14 cellular contexts compared by ENCODE assay signal in the genomic region with DNA sequence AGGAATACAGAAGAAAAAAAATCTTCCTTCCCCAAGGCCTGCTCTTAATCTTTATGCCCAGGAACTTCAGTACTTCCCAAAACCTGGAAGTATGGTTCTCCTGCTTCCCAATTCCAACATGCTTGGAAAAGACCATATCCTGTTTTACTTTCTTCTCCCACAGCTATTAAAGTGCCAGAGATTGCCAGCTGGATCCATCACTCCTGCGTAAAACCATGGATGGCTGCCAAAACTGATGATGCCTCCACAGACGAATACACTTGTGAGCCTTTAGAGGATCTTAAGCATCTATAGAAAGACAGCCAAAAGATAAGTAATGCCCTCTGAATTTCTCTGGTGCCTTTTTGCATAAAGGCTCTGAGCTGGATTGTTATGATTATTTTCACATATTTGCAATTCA.
DNase-seq lines count a peak whose midpoint lies in the region; ATAC-seq and TF ChIP-seq lines count a peak whose summit lies in the region.
"Had no signal": no experiment of that assay in that cellular context is flagged by ENCODE, and none has a peak within 500 bp of the region (broad histone marks: within the 10 kb centered on the region; RNA-seq: fewer than 3 reads in every experiment).

No MANE protein-coding gene starts in this region.

- 17% methylated on average over 2 of the region's 2 CpGs for WGBS in right cardiac atrium

- no peak for ATAC-seq in right cardiac atrium
- ATAC-seq: activated CD8-positive, alpha-beta T cell treated with anti-CD3 and anti-CD28 coated beads for 36 hours; Panc1 had no signal

- CTCF ChIA-PET in RWPE1 (lab: Yijun Ruan, JAX) = no interaction called here
- CTCF ChIA-PET in activated CD4-positive, alpha-beta T cell treated with anti-CD3 and anti-CD28 coated beads, Interleukin-2, amount 10 ng/mL, durations not matched to agents 7 days and 5 days (lab: Charles Lee) = no interaction called here

- no peak overlapping the region for H3K27ac Mint-ChIP-seq in activated CD4-positive, alpha-beta T cell treated with anti-CD3 and anti-CD28 coated beads, Interleukin-2, amount 10 ng/mL, durations not matched to agents 7 days and 5 days
- H3K27ac Mint-ChIP-seq: activated CD8-positive, alpha-beta T cell treated with anti-CD3 and anti-CD28 coated beads for 36 hours; activated naive CD4-positive, alpha-beta T cell treated with anti-CD3 and anti-CD28 coated beads for 36 hours; T-helper 2 cell treated with Interferon-gamma antibody and Interleukin-4, amounts not matched to agents 5 μg/mL and 100 μg/mL, for 36 hours had no signal

- DNase-seq in NCI-H748 (lab: John Stamatoyannopoulos, UW; ENCODE audit: unreplicated experiment) (peak; percentile 3), NCI-H748 treated with DMSO at 0.1 percent for 48 hours (lab: John Stamatoyannopoulos, UW) (no peak), NCI-H226 (peak; percentile 84), dermis blood vessel endothelial cell (peak; percentile 35), stromal cell of bone marrow (ENCODE audit: low read depth) (peak; percentile 16), right cardiac atrium (no peak), RWPE1 (ENCODE audit: low spot score) (no peak)
- DNase-seq in activated CD4-positive, alpha-beta T cell treated with anti-CD3 and anti-CD28 coated beads, Interleukin-2, amount 10 ng/mL, durations not matched to agents 7 days and 5 days = no peak
- DNase-seq: activated CD8-positive, alpha-beta T cell treated with anti-CD3 and anti-CD28 coated beads for 36 hours; activated naive CD4-positive, alpha-beta T cell treated with anti-CD3 and anti-CD28 coated beads for 36 hours; NCI-H1436 treated with DMSO at 0.1 percent for 48 hours had no signal

- H3K9me3 Mint-ChIP-seq in activated CD4-positive, alpha-beta T cell treated with anti-CD3 and anti-CD28 coated beads, Interleukin-2, amount 10 ng/mL, durations not matched to agents 7 days and 5 days = peaks cover 11% of the 10 kb centered on the region

- no peaks in the 10 kb centered on the region for H3K9me3 ChIP-seq in right cardiac atrium (ENCODE audit: control insufficient read depth, low read length)

- no peaks in the 10 kb centered on the region for H3K27me3 Mint-ChIP-seq in activated CD4-positive, alpha-beta T cell treated with anti-CD3 and anti-CD28 coated beads, Interleukin-2, amount 10 ng/mL, durations not matched to agents 7 days and 5 days
- H3K27me3 Mint-ChIP-seq: activated CD8-positive, alpha-beta T cell treated with anti-CD3 and anti-CD28 coated beads for 36 hours had no signal

- POLR2A ChIA-PET in RWPE1 (lab: Yijun Ruan, JAX; ENCODE audit: low non-redundant PET) = no interaction called here
- POLR2A ChIA-PET in activated CD4-positive, alpha-beta T cell treated with anti-CD3 and anti-CD28 coated beads, Interleukin-2, amount 10 ng/mL, durations not matched to agents 7 days and 5 days (lab: Charles Lee) = no interaction called here

- H3K27me3 ChIP-seq in right cardiac atrium (ENCODE audit: control insufficient read depth, insufficient read depth) = no peaks in the 10 kb centered on the region

- H3K4me1 Mint-ChIP-seq in activated CD4-positive, alpha-beta T cell treated with anti-CD3 and anti-CD28 coated beads, Interleukin-2, amount 10 ng/mL, durations not matched to agents 7 days and 5 days = no peaks in the 10 kb centered on the region

- H3K4me1 ChIP-seq in right cardiac atrium (ENCODE audit: control insufficient read depth, insufficient read depth, low read length) = no peaks in the 10 kb centered on the region
- H3K4me1 ChIP-seq: parathyroid adenoma had no signal

- no peak overlapping the region for H3K4me3 Mint-ChIP-seq in activated CD4-positive, alpha-beta T cell treated with anti-CD3 and anti-CD28 coated beads, Interleukin-2, amount 10 ng/mL, durations not matched to agents 7 days and 5 days
- H3K4me3 Mint-ChIP-seq: activated CD8-positive, alpha-beta T cell treated with anti-CD3 and anti-CD28 coated beads for 36 hours; activated naive CD4-positive, alpha-beta T cell treated with anti-CD3 and anti-CD28 coated beads for 36 hours; T-helper 2 cell treated with Interferon-gamma antibody and Interleukin-4, amounts not matched to agents 5 μg/mL and 100 μg/mL, for 36 hours had no signal

- intact Hi-C loops in right cardiac atrium (cut with DNase I) = no loop called here

- no peak overlapping the region for H3K4me3 ChIP-seq in right cardiac atrium (ENCODE audit: low read length)

- no peak overlapping the region for H3K27ac ChIP-seq in right cardiac atrium (ENCODE audit: low read length)
- H3K27ac ChIP-seq in RWPE1 = no peak overlapping the region
- H3K27ac ChIP-seq: parathyroid adenoma had no signal

- no peak for TF ChIP-seq CTCF in RWPE1 (conservative IDR thresholded peaks at IDR 0.05; ENCODE audit: low read depth)

- H3K36me3 Mint-ChIP-seq in activated CD4-positive, alpha-beta T cell treated with anti-CD3 and anti-CD28 coated beads, Interleukin-2, amount 10 ng/mL, durations not matched to agents 7 days and 5 days (ENCODE audit: low read depth) = no peaks in the 10 kb centered on the region

Comparison
In these comparisons a context has a peak if more than half of its experiments do, and no peak if none do; other contexts are left out.
1. DNase-seq: peak in NCI-H748 (single experiment), NCI-H226 (single experiment), dermis blood vessel endothelial cell (single experiment) and stromal cell of bone marrow (single experiment); none in NCI-H748 treated with DMSO at 0.1 percent for 48 hours (single experiment), right cardiac atrium (0 of 3), RWPE1 (single experiment) and activated CD4-positive, alpha-beta T cell treated with anti-CD3 and anti-CD28 coated beads, Interleukin-2, amount 10 ng/mL, durations not matched to agents 7 days and 5 days (single experiment).